In the genomic region with DNA sequence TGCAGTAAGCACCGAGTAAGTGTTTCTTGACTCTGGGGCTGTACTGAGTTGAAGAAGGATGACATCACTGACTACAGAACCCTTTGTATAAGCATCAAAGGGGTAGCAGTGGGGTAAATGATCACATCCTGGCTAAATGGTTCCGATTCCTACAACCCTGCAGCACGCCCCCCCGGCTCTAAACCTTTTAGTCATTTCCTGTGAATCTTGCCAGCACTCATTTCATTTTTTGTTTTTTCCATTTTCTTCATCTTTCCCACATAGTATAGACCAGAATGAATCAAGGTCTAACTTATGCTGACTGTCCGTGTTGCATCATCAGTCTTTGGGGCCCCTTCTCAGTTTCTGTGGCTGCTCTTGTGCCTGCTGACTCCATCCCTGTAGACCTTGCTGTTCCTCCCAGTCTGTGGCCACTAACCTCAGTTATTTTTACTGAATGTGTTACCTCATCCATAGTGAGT, we compare ENCODE assay signal across 8 cellular contexts.
DNase-seq lines count a peak whose midpoint lies in the region; ATAC-seq and TF ChIP-seq lines count a peak whose summit lies in the region.

No MANE protein-coding gene starts in this region.

- ATAC-seq in right cardiac atrium, result peak; percentile 50 to 64
- ATAC-seq in lower lobe of right lung, result peak; percentile 37 to 51
- ATAC-seq in GM18868 (IDR thresholded peaks at IDR 0.05; ENCODE audit: unreplicated experiment), result no peak
- no peak for ATAC-seq in GM19035 (IDR thresholded peaks at IDR 0.05; ENCODE audit: unreplicated experiment)

- POLR2A ChIA-PET in HEK293T (lab: Yijun Ruan, JAX), result no interaction called here

- H3K4me3 ChIP-seq in right cardiac atrium (ENCODE audit: low read length) (no peak overlapping the region), left ventricle myocardium inferior (no peak overlapping the region), lower lobe of right lung (no peak overlapping the region)

- H3K36me3 ChIP-seq in left ventricle myocardium inferior, result no peaks in the 10 kb centered on the region
- H3K36me3 ChIP-seq in lower lobe of right lung, result no peaks in the 10 kb centered on the region

- intact Hi-C loops in right cardiac atrium (cut with DNase I), result no loop called here
- intact Hi-C loops in left ventricle myocardium inferior (cut with micrococcal nuclease), result no loop called here
- intact Hi-C loops in lower lobe of right lung (cut with DNase I), result no loop called here

- TF ChIP-seq CTCF in left ventricle myocardium inferior (IDR thresholded peaks at IDR 0.05; ENCODE audit: borderline replicate concordance), result no peak
- no peak for TF ChIP-seq CTCF in lower lobe of right lung (IDR thresholded peaks at IDR 0.05)

- DNase-seq in right cardiac atrium (no peak), left ventricle myocardium inferior (no peak), lower lobe of right lung (no peak), DMS114 treated with DMSO at 0.1 percent for 48 hours (lab: John Stamatoyannopoulos, UW; ENCODE audit: unreplicated experiment) (no peak), HEK293T (ENCODE audit: extremely low spot score) (no peak)
- peak; percentile 74 to 82 for DNase-seq in activated T-cell treated with anti-CD3 and anti-CD28 coated beads, Interleukin-2, amount 50 U/mL, for 48 hours

- no peaks in the 10 kb centered on the region for H3K9me3 ChIP-seq in right cardiac atrium (ENCODE audit: control insufficient read depth, low read length)
- no peaks in the 10 kb centered on the region for H3K9me3 ChIP-seq in left ventricle myocardium inferior (replicated peaks)
- no peaks in the 10 kb centered on the region for H3K9me3 ChIP-seq in lower lobe of right lung

- H3K27me3 ChIP-seq in right cardiac atrium (ENCODE audit: control insufficient read depth, insufficient read depth), result no peaks in the 10 kb centered on the region
- no peaks in the 10 kb centered on the region for H3K27me3 ChIP-seq in left ventricle myocardium inferior (ENCODE audit: low read depth)
- H3K27me3 ChIP-seq in lower lobe of right lung (ENCODE audit: low read depth), result no peaks in the 10 kb centered on the region

- CTCF ChIA-PET in HEK293T (lab: Yijun Ruan, JAX), result interaction anchor here (0.5 kb wide), 1 partner anchor 90 kb away, joined by 3 read pairs; no protein-coding TSS in a partner anchor

- WGBS in right cardiac atrium, result 67% methylated on average over 5 of the region's 5 CpGs

- H3K4me1 ChIP-seq in right cardiac atrium (ENCODE audit: control insufficient read depth, insufficient read depth, low read length) (peaks cover 2% of the 10 kb centered on the region), left ventricle myocardium inferior (peaks cover 4% of the 10 kb centered on the region), lower lobe of right lung (peaks cover 9% of the 10 kb centered on the region)

- no peak overlapping the region for H3K27ac ChIP-seq in right cardiac atrium (ENCODE audit: low read length)
- no peak overlapping the region for H3K27ac ChIP-seq in left ventricle myocardium inferior (replicated peaks)
- no peak overlapping the region for H3K27ac ChIP-seq in lower lobe of right lung

TF ChIP-seq in HEK293T, 16 proteins besides CTCF, POLR2A, EP300 and RAD21:
- TF ChIP-seq SP1 (IDR thresholded peaks at IDR 0.05) (no peak), FOXM1 (IDR thresholded peaks at IDR 0.05; ENCODE audit: borderline replicate concordance) (no peak), NFRKB (IDR thresholded peaks at IDR 0.05) (no peak), LEF1 (IDR thresholded peaks at IDR 0.05; ENCODE audit: borderline replicate concordance) (no peak), ZNF384 (IDR thresholded peaks at IDR 0.05) (no peak), ELF4 (IDR thresholded peaks at IDR 0.05) (no peak), SUZ12 (IDR thresholded peaks at IDR 0.05) (no peak), BHLHE40 (IDR thresholded peaks at IDR 0.05; ENCODE audit: borderline replicate concordance) (no peak)
TF ChIP-seq in HEK293T: peak in this region for 0.

Comparison
In these comparisons a context has a peak if more than half of its experiments do, and no peak if none do; other contexts are left out.
1. ATAC-seq: peak in right cardiac atrium (2 of 2) and lower lobe of right lung (2 of 2); none in GM18868 (single experiment) and GM19035 (single experiment).
2. DNase-seq: peak in activated T-cell treated with anti-CD3 and anti-CD28 coated beads, Interleukin-2, amount 50 U/mL, for 48 hours (2 of 2); none in right cardiac atrium (0 of 3), left ventricle myocardium inferior (single experiment), lower lobe of right lung (single experiment), DMS114 treated with DMSO at 0.1 percent for 48 hours (single experiment) and HEK293T (single experiment).